ENCODE assay signal across 8 cellular contexts in genomic region chr6:89413006-89413400, GRCh38. TPM values are rescaled to one million over a fixed set of nuclear protein-coding genes. Genes with fewer than 3 reads are reported as not detected.
DNase-seq lines count a peak whose midpoint lies in the region; ATAC-seq, FAIRE-seq and TF ChIP-seq lines count a peak whose summit lies in the region.

No MANE protein-coding gene starts in this region.

- TF ChIP-seq CTCF in A549 (IDR thresholded peaks at IDR 0.05) = no peak
- no peak for TF ChIP-seq CTCF in MCF 10A (IDR thresholded peaks at IDR 0.05; ENCODE audit: unreplicated experiment)

- DNase-seq in A549 (ENCODE audit: low read depth in 1 of 2, low spot score in 1 of 2) (no peak), H7 (no peak), MCF 10A (ENCODE audit: unreplicated experiment) (no peak), NCI-H1092 treated with DMSO at 0.1 percent for 48 hours (lab: John Stamatoyannopoulos, UW) (no peak), HCEC 1CT (no peak), SHP77 (lab: John Stamatoyannopoulos, UW) (no peak)

- no peak overlapping the region for H3K27ac ChIP-seq in A549
- H3K27ac ChIP-seq in muscle layer of colon (ENCODE audit: low read depth, low read length) = no peak overlapping the region

- no peak for TF ChIP-seq POLR2A in A549 (IDR thresholded peaks at IDR 0.05; ENCODE audit: low read length)

- intact Hi-C loops in MCF 10A (cut with micrococcal nuclease) = no loop called here

- ATAC-seq in A549 (no peak), GM19397 (IDR thresholded peaks at IDR 0.05; ENCODE audit: unreplicated experiment) (no peak)

- H3K4me3 Mint-ChIP-seq in MCF 10A (ENCODE audit: unreplicated experiment) = peak overlapping the region; percentile 71

- H3K36me3 ChIP-seq in H7 (replicated peaks; ENCODE audit: control insufficient read depth, insufficient read depth, low read length) (no peaks in the 10 kb centered on the region), muscle layer of colon (ENCODE audit: insufficient read depth, low read length) (no peaks in the 10 kb centered on the region)

- no TSS peak for BruUV-seq in MCF 10A (replicated peaks; lab: Mats Ljungman, UMichigan)

- CTCF ChIA-PET in A549 (lab: Yijun Ruan, JAX) (interaction anchor here (1.4 to 1.5 kb wide), 2 partner anchors 11 to 19 kb away, joined by 4 read pairs; no protein-coding TSS in a partner anchor), MCF 10A (lab: Yijun Ruan, JAX) (interaction anchor here (0.6 to 3.2 kb wide), 5 partner anchors 10 to 187 kb away, joined by 3 to 12 read pairs (median 4); no protein-coding TSS in a partner anchor)

- H3K4me1 ChIP-seq in A549 = 0 out of 3 replicates have a peak, but pooled peaks cover 3% of the 10 kb centered on the region
- H3K4me1 ChIP-seq in muscle layer of colon (ENCODE audit: insufficient read depth, low read length) = peaks cover 7% of the 10 kb centered on the region

- no peaks in the 10 kb centered on the region for H3K36me3 Mint-ChIP-seq in MCF 10A (ENCODE audit: insufficient read depth, unreplicated experiment)

- peak overlapping the region; percentile 95 for H3K4me3 ChIP-seq in A549
- H3K4me3 ChIP-seq in H7 (ENCODE audit: insufficient read depth, low read depth, low read length) = peak overlapping the region; percentile 72
- H3K4me3 ChIP-seq in muscle layer of colon (ENCODE audit: low read depth in 1 of 2, low read length in 2 of 2) = peak overlapping the region; percentile 40 to 81

- POLR2A ChIA-PET in A549 (lab: Yijun Ruan, JAX) = no interaction called here
- POLR2A ChIA-PET in MCF 10A (lab: Yijun Ruan, JAX) = interaction anchor here (0.5 to 1.1 kb wide), 4 partner anchors 40 to 949 kb away, joined by 3 read pairs; no protein-coding TSS in a partner anchor

- no peak overlapping the region for H3K9ac ChIP-seq in muscle layer of colon (ENCODE audit: low read length)

- H3K27ac Mint-ChIP-seq in MCF 10A (ENCODE audit: low read depth, unreplicated experiment) = no peak overlapping the region

- no peak for TF ChIP-seq RAD21 in A549 (conservative IDR thresholded peaks at IDR 0.05 in 1 of 2, IDR thresholded peaks at IDR 0.05 in 1 of 2)

- H3K27me3 ChIP-seq in H7 (ENCODE audit: control insufficient read depth, insufficient read depth, low read length) (peaks cover 33% of the 10 kb centered on the region), muscle layer of colon (ENCODE audit: control insufficient read depth in 1 of 2, insufficient read depth in 2 of 2, low read length in 2 of 2) (no peaks in the 10 kb centered on the region)

- H3K9me3 Mint-ChIP-seq in MCF 10A (ENCODE audit: unreplicated experiment) = no peaks in the 10 kb centered on the region

- WGBS in A549 (ENCODE audit: missing lambda C conversion rate) = 60% methylated on average over 9 of the region's 9 CpGs

- peaks cover 27% of the 10 kb centered on the region for H3K27me3 Mint-ChIP-seq in MCF 10A (ENCODE audit: insufficient read depth, unreplicated experiment)

- no peak for FAIRE-seq in A549 (lab: Jason Lieb, UNC)

- TF ChIP-seq EP300 in A549 (IDR thresholded peaks at IDR 0.05) = no peak

- no peaks in the 10 kb centered on the region; the same call in 2 of the 3 replicates for H3K9me3 ChIP-seq in A549
- H3K9me3 ChIP-seq in muscle layer of colon (ENCODE audit: low read length) = no peaks in the 10 kb centered on the region

- peak overlapping the region; percentile 99 for H3K4me2 ChIP-seq in A549

- H3K4me1 Mint-ChIP-seq in MCF 10A (ENCODE audit: insufficient read depth, unreplicated experiment) = no peaks in the 10 kb centered on the region

TF ChIP-seq in A549, 52 proteins besides CTCF, POLR2A, EP300 and RAD21:
- TF ChIP-seq POLR2AphosphoS2 (conservative IDR thresholded peaks at IDR 0.05; ENCODE audit: low read length) = no peak
- TF ChIP-seq, protein P1, sequence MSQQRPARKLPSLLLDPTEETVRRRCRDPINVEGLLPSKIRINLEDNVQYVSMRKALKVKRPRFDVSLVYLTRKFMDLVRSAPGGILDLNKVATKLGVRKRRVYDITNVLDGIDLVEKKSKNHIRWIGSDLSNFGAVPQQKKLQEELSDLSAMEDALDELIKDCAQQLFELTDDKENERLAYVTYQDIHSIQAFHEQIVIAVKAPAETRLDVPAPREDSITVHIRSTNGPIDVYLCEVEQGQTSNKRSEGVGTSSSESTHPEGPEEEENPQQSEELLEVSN (IDR thresholded peaks at IDR 0.05; ENCODE audit: borderline replicate concordance, low read depth) = no peak
- TF ChIP-seq MAX (IDR thresholded peaks at IDR 0.05) = no peak
- no peak for TF ChIP-seq HDAC2 (IDR thresholded peaks at IDR 0.05)
- TF ChIP-seq ESRRA (IDR thresholded peaks at IDR 0.05; ENCODE audit: borderline replicate concordance, low read length) = no peak
- TF ChIP-seq TFCP2L1 (CRISPR knock-in tag; IDR thresholded peaks at IDR 0.05) = no peak
- no peak for TF ChIP-seq JUNB (IDR thresholded peaks at IDR 0.05)
- TF ChIP-seq ZNF302 (CRISPR knock-in tag; IDR thresholded peaks at IDR 0.05) = no peak
- TF ChIP-seq MAFK (IDR thresholded peaks at IDR 0.05; ENCODE audit: partially characterized antibody) = no peak
- no peak for TF ChIP-seq HOXB5 (CRISPR knock-in tag; IDR thresholded peaks at IDR 0.05)
- TF ChIP-seq CEBPB (IDR thresholded peaks at IDR 0.05) = no peak
- TF ChIP-seq, protein P2, sequence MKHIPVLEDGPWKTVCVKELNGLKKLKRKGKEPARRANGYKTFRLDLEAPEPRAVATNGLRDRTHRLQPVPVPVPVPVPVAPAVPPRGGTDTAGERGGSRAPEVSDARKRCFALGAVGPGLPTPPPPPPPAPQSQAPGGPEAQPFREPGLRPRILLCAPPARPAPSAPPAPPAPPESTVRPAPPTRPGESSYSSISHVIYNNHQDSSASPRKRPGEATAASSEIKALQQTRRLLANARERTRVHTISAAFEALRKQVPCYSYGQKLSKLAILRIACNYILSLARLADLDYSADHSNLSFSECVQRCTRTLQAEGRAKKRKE (CRISPR knock-in tag; IDR thresholded peaks at IDR 0.05; ENCODE audit: low read depth) = no peak
- TF ChIP-seq RNF2 (IDR thresholded peaks at IDR 0.05; ENCODE audit: borderline replicate concordance, low read depth) = no peak
- no peak for TF ChIP-seq CBX8 (IDR thresholded peaks at IDR 0.05)

RNA-seq across cellular contexts. Expression of gene RRAGD, which starts 0.9 kb away (rescaled TPM):
- polyA plus RNA-seq in A549 (2011; rRNA removed) = 0.72 and 1.2 TPM in 2 replicates
- 0.15 and 0.29 TPM in 2 replicates for polyA plus RNA-seq in A549 (2012; cell fraction: cytosol; rRNA removed)
- polyA plus RNA-seq in A549 (2012; cell fraction: nucleus; rRNA removed) = 0.07 and 0.13 TPM in 2 replicates
- polyA plus RNA-seq in A549 (2017; fragmentation: RNase III; extraction: RNeasy Plus Mini Kit Qiagen cat#74134 plus additional on column Dnase treatment) = 0.58 to 1.2 TPM (median 0.79 TPM) in 3 replicates
- 0.58 and 0.66 TPM in 2 replicates for polyA minus RNA-seq in A549 (2011; rRNA and poly(A)+ RNA removed)
- 16.0 and 19.8 TPM in 2 replicates for total RNA-seq in H7 (2014; rRNA removed; shearing (Covaris generic))
- 0.33 and 0.49 TPM in 2 replicates for total RNA-seq in MCF 10A (2022)

RNA-seq across cellular contexts. Expression of gene ANKRD6, which starts 19.9 kb away (rescaled TPM):
- polyA plus RNA-seq in A549 (2011; rRNA removed) (2.9 and 3.6 TPM in 2 replicates), A549 (2017; fragmentation: RNase III; extraction: RNeasy Plus Mini Kit Qiagen cat#74134 plus additional on column Dnase treatment) (2.1 to 2.5 TPM (median 2.2 TPM) in 3 replicates)
- polyA plus RNA-seq in A549 (2012; cell fraction: cytosol; rRNA removed) = 1.4 and 2.1 TPM in 2 replicates
- 3.1 and 3.6 TPM in 2 replicates for polyA plus RNA-seq in A549 (2012; cell fraction: nucleus; rRNA removed)
- 4.1 and 6.4 TPM in 2 replicates for polyA minus RNA-seq in A549 (2011; rRNA and poly(A)+ RNA removed)
- total RNA-seq in H7 (2014; rRNA removed; shearing (Covaris generic)) = 6.2 and 10.5 TPM in 2 replicates
- total RNA-seq in MCF 10A (2022) = 1.0 and 2.1 TPM in 2 replicates

Comparison
In these comparisons a context has a peak if more than half of its experiments do, and no peak if none do; other contexts are left out.
1. RNA of gene RRAGD, which starts 0.9 kb away (total RNA-seq): 16.0 to 19.8 TPM in H7; 0.33 to 0.49 TPM in MCF 10A; every median in the first group is over 10 times any median in the second.
2. Peak in every context shown above with its lines, with median percentiles within 50 percentile points of each other: H3K4me3 ChIP-seq.